Comparison of ENCODE assay signal across 24 cellular contexts in the genomic region with DNA sequence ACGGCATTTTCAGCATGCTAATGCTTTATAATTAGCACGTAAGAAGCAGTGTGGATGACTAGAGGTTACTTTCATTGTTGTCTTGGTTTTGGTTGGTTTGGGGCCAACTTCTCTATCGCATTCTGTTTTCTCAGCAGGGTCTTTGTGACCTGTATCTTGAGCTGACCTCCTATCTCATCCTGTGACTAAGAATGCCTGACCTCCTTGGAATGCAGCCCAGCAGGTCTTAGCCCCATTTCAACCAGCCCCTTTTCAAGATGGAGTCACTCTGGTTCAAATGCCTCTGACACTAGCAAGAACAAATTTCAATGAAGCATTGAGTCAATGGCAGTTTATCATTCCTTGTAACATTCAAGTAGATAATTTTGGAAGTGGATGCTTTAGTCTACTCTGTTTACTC.
"Had no signal": no experiment of that assay in that cellular context is flagged by ENCODE, and none has a peak within 500 bp of the region (broad histone marks: within the 10 kb centered on the region; RNA-seq: fewer than 3 reads in every experiment).

No MANE protein-coding gene starts in this region.

- H3K36me3 ChIP-seq: adrenal gland, Peyer's patch, SJCRH30 had no signal

- ATAC-seq: activated CD8-positive, alpha-beta T cell treated with anti-CD3 and anti-CD28 coated beads, Interleukin-2, amount 10 ng/mL, durations not matched to agents 7 days and 5 days had no signal

- H3K4me1 Mint-ChIP-seq: activated naive CD8-positive, alpha-beta T cell treated with anti-CD3 and anti-CD28 coated beads, Interleukin-2, amount 10 ng/mL, durations not matched to agents 7 days and 5 days had no signal

- H3K4me2 ChIP-seq: SK-N-SH had no signal

- H3K27ac ChIP-seq: adrenal gland, Peyer's patch, RWPE1, SJCRH30, VCaP had no signal

- H3K4me3 Mint-ChIP-seq: activated CD8-positive, alpha-beta T cell treated with anti-CD3 and anti-CD28 coated beads, Interleukin-2, amount 10 ng/mL, durations not matched to agents 7 days and 5 days; activated naive CD8-positive, alpha-beta T cell treated with anti-CD3 and anti-CD28 coated beads, Interleukin-2, amount 10 ng/mL, durations not matched to agents 7 days and 5 days; activated T-cell treated with anti-CD3 and anti-CD28 coated beads, Interleukin-2, amount 50 U/mL, for 24 hours; activated T-helper 1 cell treated with anti-CD3 and anti-CD28 coated beads, Interleukin-12 subunit alpha, Interleukin-12 subunit beta, Interleukin-2, Interleukin-4 antibody, amounts not matched to agents 30 ng/mL and 10 ng/mL and 1 ng/mL, durations not matched to agents 14 hours and 24 hours and 36 hours; IgD-negative memory B cell had no signal

- DNase-seq: activated CD4-positive, alpha-beta T cell treated with anti-CD3 and anti-CD28 coated beads for 4 hours; activated CD8-positive, alpha-beta T cell treated with anti-CD3 and anti-CD28 coated beads, Interleukin-2, amount 10 ng/mL, durations not matched to agents 7 days and 5 days; activated gamma-delta T cell treated with Interleukin-2 at 50 U/mL for 16 hours; activated naive CD4-positive, alpha-beta T cell treated with anti-CD3 and anti-CD28 coated beads, Interleukin-2, amount 50 U/mL, for 16 hours; activated naive CD8-positive, alpha-beta T cell treated with anti-CD3 and anti-CD28 coated beads, Interleukin-2, amount 10 ng/mL, durations not matched to agents 7 days and 5 days; activated T-cell treated with anti-CD3 and anti-CD28 coated beads, Interleukin-2, amount 50 U/mL, for 24 hours; anterior cingulate cortex; KG1; NCI-H1048; NCI-H146; NCI-H187 treated with DMSO at 0.1 percent for 48 hours; NCI-H2081 treated with DMSO at 0.1 percent for 48 hours; NCI-H446; NCI-H524; Right ventricle myocardium superior; SJCRH30; SK-N-SH; T-helper 1 cell had no signal

- H3K4me1 ChIP-seq: adrenal gland, Peyer's patch, SJCRH30 had no signal

- H3K27me3 ChIP-seq: adrenal gland, Peyer's patch, SJCRH30 had no signal

- H3K27ac Mint-ChIP-seq: activated CD8-positive, alpha-beta T cell treated with anti-CD3 and anti-CD28 coated beads, Interleukin-2, amount 10 ng/mL, durations not matched to agents 7 days and 5 days; activated naive CD8-positive, alpha-beta T cell treated with anti-CD3 and anti-CD28 coated beads, Interleukin-2, amount 10 ng/mL, durations not matched to agents 7 days and 5 days; activated T-cell treated with anti-CD3 and anti-CD28 coated beads, Interleukin-2, amount 50 U/mL, for 24 hours; activated T-helper 1 cell treated with anti-CD3 and anti-CD28 coated beads, Interleukin-12 subunit alpha, Interleukin-12 subunit beta, Interleukin-2, Interleukin-4 antibody, amounts not matched to agents 30 ng/mL and 10 ng/mL and 1 ng/mL, durations not matched to agents 14 hours and 24 hours and 36 hours; IgD-negative memory B cell had no signal

- H3K36me3 Mint-ChIP-seq: activated naive CD8-positive, alpha-beta T cell treated with anti-CD3 and anti-CD28 coated beads, Interleukin-2, amount 10 ng/mL, durations not matched to agents 7 days and 5 days; IgD-negative memory B cell had no signal

- H3K9ac ChIP-seq: SK-N-SH had no signal

- H3K9me3 ChIP-seq: adrenal gland, Peyer's patch, SJCRH30, SK-N-SH had no signal

- H3K9me3 Mint-ChIP-seq: activated naive CD8-positive, alpha-beta T cell treated with anti-CD3 and anti-CD28 coated beads, Interleukin-2, amount 10 ng/mL, durations not matched to agents 7 days and 5 days; activated T-cell treated with anti-CD3 and anti-CD28 coated beads, Interleukin-2, amount 50 U/mL, for 24 hours; activated T-helper 1 cell treated with anti-CD3 and anti-CD28 coated beads, Interleukin-12 subunit alpha, Interleukin-12 subunit beta, Interleukin-2, Interleukin-4 antibody, amounts not matched to agents 30 ng/mL and 10 ng/mL and 1 ng/mL, durations not matched to agents 14 hours and 24 hours and 36 hours; IgD-negative memory B cell had no signal

- H3K4me3 ChIP-seq: adrenal gland, Peyer's patch, SJCRH30 had no signal
